8 cellular contexts compared by ENCODE assay signal in genomic region chr6:32177788-32178546, GRCh38. TPM values are rescaled to one million over a fixed set of nuclear protein-coding genes. Genes with fewer than 3 reads are reported as not detected.
DNase-seq lines count a peak whose midpoint lies in the region; ATAC-seq and TF ChIP-seq lines count a peak whose summit lies in the region.

Gene RNF5 (plus strand): TSS chr6:32178405. CDS start chr6:32178512, 107 bp downstream.

- H3K4me1 Mint-ChIP-seq in WTC11, result peaks cover 38% of the 10 kb centered on the region

- DNase-seq in ACHN, result peak; percentile 99
- peak; percentile 100 for DNase-seq in NCI-H2227 treated with DMSO at 0.1 percent for 48 hours (lab: John Stamatoyannopoulos, UW)
- peak; percentile 94 for DNase-seq in WTC11 (ENCODE audit: low spot score)
- peak; percentile 100 for DNase-seq in cardiac fibroblast (ENCODE audit: low read depth in 2 of 2)
- DNase-seq in iPS-NIHi7 (ENCODE audit: extremely low spot score), result peak; percentile 89
- DNase-seq in smooth muscle cell of the brain vasculature (ENCODE audit: low read depth, low spot score), result peak; percentile 100

- no peaks in the 10 kb centered on the region for H3K9me3 Mint-ChIP-seq in WTC11

- peak within 1 kb of the TSS; percentile 98 for H3K27ac Mint-ChIP-seq in WTC11

- POLR2A ChIA-PET in WTC11 (lab: Charles Lee), result interaction anchor here (0.6 to 3.7 kb wide), 9 partner anchors 10 to 794 kb away, joined by 3 to 25 read pairs (median 5); partner anchors contain the start of genes FKBPL, GPSM3 and PBX2

- in situ Hi-C loops in ACHN (cut with HindIII; ENCODE audit: low pct_ligation_motif_present, low pct_unique_long_range_greater_than_20kb, low sequenced_read_pairs), result no loop called here

- H3K4me3 Mint-ChIP-seq in WTC11, result peak within 1 kb of the TSS; percentile 82

- peaks cover 23% of the 10 kb centered on the region for H3K36me3 Mint-ChIP-seq in WTC11

- CTCF ChIA-PET in WTC11 (lab: Charles Lee), result interaction anchor here (0.6 to 2.6 kb wide), 12 partner anchors 10 to 488 kb away, joined by 3 to 30 read pairs (median 4); partner anchors contain the start of gene GPSM3

- ATAC-seq in GM18873 (IDR thresholded peaks at IDR 0.05; ENCODE audit: low FRiP score, unreplicated experiment) (peak; percentile 88), HG03159 (IDR thresholded peaks at IDR 0.05; ENCODE audit: unreplicated experiment) (peak; percentile 75), WTC11 (peak; percentile 78)

- no peaks in the 10 kb centered on the region for H3K27me3 Mint-ChIP-seq in WTC11 (ENCODE audit: low read depth)

- peak within 1 kb of the TSS; percentile 72 to 95 for H3K4me3 ChIP-seq in cardiac fibroblast (replicated peaks in 1 of 2; ENCODE audit: low read depth in 2 of 2, low read length in 2 of 2)

- TF ChIP-seq CTCF in WTC11 (IDR thresholded peaks at IDR 0.05), result no peak
- TF ChIP-seq CTCF in cardiac fibroblast (IDR thresholded peaks at IDR 0.05; ENCODE audit: low read depth, low read length), result no peak

TF ChIP-seq in WTC11, 78 proteins besides CTCF, POLR2A, EP300 and RAD21:
- TF ChIP-seq TEAD1 (CRISPR knock-in tag; IDR thresholded peaks at IDR 0.05), result no peak
- TF ChIP-seq GTF2I (CRISPR knock-in tag; conservative IDR thresholded peaks at IDR 0.05), result no peak
- peak; percentile 24; the same call in 1 of the 2 replicates for TF ChIP-seq MAX (CRISPR knock-in tag; IDR thresholded peaks at IDR 0.05)
- TF ChIP-seq ZNF263 (CRISPR knock-in tag; IDR thresholded peaks at IDR 0.05; ENCODE audit: low read depth), result no peak
- peak; percentile 89 for TF ChIP-seq NFYB (CRISPR knock-in tag; conservative IDR thresholded peaks at IDR 0.05; ENCODE audit: low read depth)
- 0 out of 2 replicates have a peak, but pooled peaks have one; percentile 17 for TF ChIP-seq FOXK1 (CRISPR knock-in tag; IDR thresholded peaks at IDR 0.05)
- 0 out of 2 replicates have a peak, but pooled peaks have one; percentile 8 for TF ChIP-seq FOXP4 (CRISPR knock-in tag; IDR thresholded peaks at IDR 0.05)
- TF ChIP-seq GABPB1 (CRISPR knock-in tag; IDR thresholded peaks at IDR 0.05), result 0 out of 2 replicates have a peak, but pooled peaks have one; percentile 29
- no peak for TF ChIP-seq ZNF396 (CRISPR knock-in tag; IDR thresholded peaks at IDR 0.05; ENCODE audit: borderline replicate concordance)
TF ChIP-seq in WTC11: peak in this region for 5.

RNA-seq across cellular contexts. Expression of gene RNF5, which starts in this region (rescaled TPM):
- total RNA-seq in WTC11 (2021), result 108 to 114 TPM (median 111 TPM) in 3 replicates

Comparison
In these comparisons a context has a peak if more than half of its experiments do, and no peak if none do; other contexts are left out.
1. Peak in every context shown above with its lines: DNase-seq, ATAC-seq and H3K4me3 ChIP-seq.